Comparison of ENCODE assay signal across 9 cellular contexts in the genomic region with DNA sequence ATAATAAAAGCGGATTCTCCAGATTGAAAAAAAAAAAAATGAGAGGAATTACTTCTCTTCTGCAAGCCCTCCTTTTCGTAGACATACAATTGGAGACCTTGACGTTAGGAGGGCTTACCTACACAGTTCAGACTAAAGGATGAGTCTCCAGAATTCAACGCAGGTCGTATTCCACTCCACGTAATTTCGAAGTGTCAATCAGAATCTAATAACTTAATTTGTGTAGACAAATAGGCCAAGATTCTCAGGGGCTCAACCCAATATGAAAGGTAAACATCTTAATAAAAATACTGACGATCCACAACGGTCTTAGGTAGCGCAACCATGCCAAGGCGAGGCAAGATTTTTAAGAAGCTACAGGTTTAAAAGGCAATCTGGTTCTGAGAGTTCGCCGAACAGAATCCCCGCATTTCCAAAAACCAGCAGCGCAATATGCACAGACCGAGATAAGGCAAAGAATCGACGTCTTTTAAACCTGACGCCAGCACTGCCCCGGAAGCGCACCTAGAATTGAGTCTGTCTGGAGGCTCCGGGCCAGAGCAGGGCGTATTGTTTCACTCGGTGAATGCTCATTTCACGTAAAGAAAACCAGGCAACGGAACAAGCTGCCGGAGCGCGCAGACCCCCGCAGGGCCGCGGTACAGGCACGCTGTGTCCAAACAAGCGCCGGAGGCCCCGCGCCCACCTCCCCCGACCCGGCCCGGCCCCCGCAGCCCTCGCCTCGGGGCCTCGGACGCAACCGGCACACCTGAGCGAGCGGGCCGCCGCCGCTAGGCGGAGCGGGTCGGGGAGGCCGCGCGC. TPM values are rescaled to one million over a fixed set of nuclear protein-coding genes. Genes with fewer than 3 reads are reported as not detected.
A peak's percentile ranks its signal among the peaks of the same experiment; 100 is the strongest.
DNase-seq lines count a peak whose midpoint lies in the region; ATAC-seq, FAIRE-seq and TF ChIP-seq lines count a peak whose summit lies in the region.
"Had no signal": no experiment of that assay in that cellular context is flagged by ENCODE, and none has a peak within 500 bp of the region (broad histone marks: within the 10 kb centered on the region; RNA-seq: fewer than 3 reads in every experiment).

No MANE protein-coding gene starts in this region.

- CTCF ChIA-PET in HepG2 (lab: Yijun Ruan, JAX; ENCODE audit: low intra/inter-chr PET ratio, low total read pairs): interaction anchor here (1.0 kb wide), 1 partner anchor 25 kb away, joined by 5 read pairs; no protein-coding TSS in a partner anchor

- under 1% methylated on average over 20 of the region's 57 CpGs for WGBS in HepG2 (ENCODE audit: low lambda C conversion rate)

- no peak for TF ChIP-seq POLR2A in HepG2 (IDR thresholded peaks at IDR 0.05; ENCODE audit: insufficient read depth in 1 of 2, low read depth in 2 of 2, low read length in 2 of 2)

- TF ChIP-seq RAD21 in HepG2 (CRISPR knock-in tag; IDR thresholded peaks at IDR 0.05): peak; percentile 59; the same call in 1 of the 2 replicates

- TF ChIP-seq EP300 in HepG2 (IDR thresholded peaks at IDR 0.05; ENCODE audit: low read depth in 2 of 2, low read length in 2 of 2) (no peak), HepG2 (CRISPR knock-in tag; IDR thresholded peaks at IDR 0.05; ENCODE audit: borderline replicate concordance) (no peak)

- H3K27ac ChIP-seq in HepG2 (ENCODE audit: extremely low read length, insufficient read depth, low read length): peak overlapping the region; percentile 85

- no peak overlapping the region for H2AFZ ChIP-seq in HepG2 (ENCODE audit: low read length)

- H3K4me3 ChIP-seq in GM06990 (replicated peaks; ENCODE audit: low read depth, low read length) (peak overlapping the region; percentile 94), HepG2 (replicated peaks in 1 of 3; ENCODE audit: insufficient read depth in 1 of 3, low read depth in 2 of 3, low read length in 3 of 3) (peak overlapping the region; percentile 92 to 99 (median 93))

- no peak for FAIRE-seq in HepG2 (lab: Jason Lieb, UNC)
- FAIRE-seq: islet of Langerhans had no signal

- H4K20me1 ChIP-seq in HepG2 (ENCODE audit: insufficient read depth, low read length): no peaks in the 10 kb centered on the region

- peak overlapping the region; percentile 89 for H3K4me2 ChIP-seq in HepG2 (ENCODE audit: low read depth, low read length)

- H3K4me1 ChIP-seq in HepG2 (ENCODE audit: insufficient read depth, low read length): peaks cover 30% of the 10 kb centered on the region

- peak; percentile 37 for ATAC-seq in GM19455 (IDR thresholded peaks at IDR 0.05; ENCODE audit: unreplicated experiment)
- peak; percentile 33 for ATAC-seq in HG03520 (IDR thresholded peaks at IDR 0.05; ENCODE audit: unreplicated experiment)
- ATAC-seq in HepG2: peak; percentile 34

- H3K79me2 ChIP-seq in HepG2 (ENCODE audit: insufficient read depth, low read length): peaks cover 56% of the 10 kb centered on the region

- POLR2A ChIA-PET in HepG2 (lab: Yijun Ruan, JAX): interaction anchor here (0.6 to 6.5 kb wide), 15 partner anchors 10 to 162 kb away, joined by 3 to 142 read pairs (median 6); a partner anchor contains a TSS

- TF ChIP-seq CTCF in GM06990 (IDR thresholded peaks at IDR 0.05; ENCODE audit: insufficient read depth, low read length, poor library complexity, severe bottlenecking): no peak
- no peak for TF ChIP-seq CTCF in HepG2 (CRISPR knock-in tag; IDR thresholded peaks at IDR 0.05)

- DNase-seq in GM06990 (ENCODE audit: extremely low read depth, insufficient read length): no peak
- peak; percentile 60 for DNase-seq in SK-N-DZ (ENCODE audit: low spot score)
- DNase-seq in cerebellar cortex (ENCODE audit: low spot score): peak; percentile 55
- DNase-seq in HepG2 (ENCODE audit: low spot score): peak; percentile 54
- DNase-seq in stimulated activated CD8-positive, alpha-beta memory T cell treated with anti-CD3 and anti-CD28 coated beads, Interleukin-7, amount 100 ng/mL, for 24 hours (ENCODE audit: low read depth): peak; percentile 24
- DNase-seq in GDM1 (lab: John Stamatoyannopoulos, UW): no peak

- H3K9me3 ChIP-seq in HepG2 (ENCODE audit: low read length): no peaks in the 10 kb centered on the region

- H3K36me3 ChIP-seq in GM06990 (ENCODE audit: control insufficient read depth, insufficient read depth, low read length) (no peaks in the 10 kb centered on the region; the same call in 1 of the 2 replicates), HepG2 (replicated peaks in 1 of 2; ENCODE audit: control insufficient read depth in 1 of 2, insufficient read depth in 2 of 2, low read length in 2 of 2) (peaks cover 0 to 1% of the 10 kb centered on the region in 2 experiments; a peak in 1 of 5 replicates)

- H3K9ac ChIP-seq in HepG2 (ENCODE audit: insufficient read depth, low read depth, low read length): peak overlapping the region; percentile 94

- in situ Hi-C loops in HepG2 (cut with HindIII; ENCODE audit: extremely low pct_ligation_motif_present, low pct_unique_long_range_greater_than_20kb): no loop called here

- BruUV-seq in HepG2 (replicated peaks; lab: Mats Ljungman, UMichigan): no TSS peak

- intact Hi-C loops in HepG2 (cut with micrococcal nuclease; ENCODE audit: unreplicated experiment): loop anchor here (1.0 kb wide), 1 partner anchor 25 kb away; no protein-coding TSS in a partner anchor

- no peaks in the 10 kb centered on the region for H3K27me3 ChIP-seq in GM06990 (replicated peaks; ENCODE audit: control insufficient read depth, insufficient read depth, low read length)
- H3K27me3 ChIP-seq in HepG2 (ENCODE audit: control insufficient read depth in 1 of 2, insufficient read depth in 2 of 2, low read length in 2 of 2): peaks cover 0 to 3% of the 10 kb centered on the region in 2 experiments; a peak in 1 of 5 replicates

RNA-seq across cellular contexts. Expression of a gene that starts 0.6 kb away (rescaled TPM):
- polyA plus RNA-seq in SK-N-DZ (2014; cell fraction: cytosol; rRNA removed): 54.8 and 67.5 TPM in 2 replicates
- polyA plus RNA-seq in SK-N-DZ (2014; cell fraction: nucleus; rRNA removed): 92.2 and 143 TPM in 2 replicates
- 42.0 and 56.7 TPM in 2 replicates for total RNA-seq in HepG2 (2016; rRNA removed; fragmentation: Illumina TruSeq; extraction: Trizol)
- total RNA-seq in HepG2 (2016; cell fraction: cytosol; rRNA removed; fragmentation: Illumina TruSeq; extraction: Trizol; ENCODE audit: low read depth): 14.4 and 16.1 TPM in 2 replicates
- total RNA-seq in HepG2 (2016; cell fraction: insoluble cytoplasmic fraction; rRNA removed; fragmentation: Illumina TruSeq; extraction: Trizol): 36.6 and 55.6 TPM in 2 replicates
- total RNA-seq in HepG2 (2016; cell fraction: membrane; rRNA removed; fragmentation: Illumina TruSeq; extraction: Trizol): 45.4 and 47.4 TPM in 2 replicates
- 69.1 and 74.7 TPM in 2 replicates for total RNA-seq in HepG2 (2016; cell fraction: nucleus; rRNA removed; fragmentation: Illumina TruSeq; extraction: Trizol)
- polyA plus RNA-seq in HepG2 (2011; rRNA removed): 83.4 and 91.3 TPM in 2 replicates
- polyA plus RNA-seq in HepG2 (2011; cell fraction: cytosol; rRNA removed): 67.3 and 71.7 TPM in 2 replicates
- polyA plus RNA-seq in HepG2 (2011; cell fraction: nucleus; rRNA removed): 131 and 133 TPM in 2 replicates
- polyA plus RNA-seq in HepG2 (2012): 62.6 and 69.2 TPM in 2 replicates
- polyA plus RNA-seq in HepG2 (2016; cell fraction: cytosol; fragmentation: Illumina TruSeq; extraction: Trizol; ENCODE audit: low read depth): 8.3 TPM in 2 replicates
- polyA plus RNA-seq in HepG2 (2016; cell fraction: insoluble cytoplasmic fraction; fragmentation: Illumina TruSeq; extraction: Trizol; ENCODE audit: low read depth): 38.4 and 45.1 TPM in 2 replicates
- 28.8 and 29.8 TPM in 2 replicates for polyA plus RNA-seq in HepG2 (2016; cell fraction: membrane; fragmentation: Illumina TruSeq; extraction: Trizol; ENCODE audit: low read depth)
- 102 and 104 TPM in 2 replicates for polyA plus RNA-seq in HepG2 (2016; cell fraction: nucleus; fragmentation: Illumina TruSeq; extraction: Trizol; ENCODE audit: insufficient read depth, low read depth)
- polyA minus RNA-seq in HepG2 (2011; rRNA and poly(A)+ RNA removed; ENCODE audit: low replicate concordance): 115 TPM in 2 replicates
- polyA minus RNA-seq in HepG2 (2011; cell fraction: cytosol; rRNA and poly(A)+ RNA removed): 74.7 and 82.8 TPM in 2 replicates
- 177 and 179 TPM in 2 replicates for polyA minus RNA-seq in HepG2 (2011; cell fraction: nucleus; rRNA and poly(A)+ RNA removed)

RNA-seq across cellular contexts. Expression of a gene that starts 28.9 kb away (rescaled TPM):
- polyA plus RNA-seq in SK-N-DZ (2014; cell fraction: cytosol; rRNA removed): 67.1 and 79.0 TPM in 2 replicates
- polyA plus RNA-seq in SK-N-DZ (2014; cell fraction: nucleus; rRNA removed): 38.2 and 46.6 TPM in 2 replicates
- 41.0 and 49.7 TPM in 2 replicates for total RNA-seq in HepG2 (2016; rRNA removed; fragmentation: Illumina TruSeq; extraction: Trizol)
- 7.8 and 9.0 TPM in 2 replicates for total RNA-seq in HepG2 (2016; cell fraction: cytosol; rRNA removed; fragmentation: Illumina TruSeq; extraction: Trizol; ENCODE audit: low read depth)
- 44.0 and 52.4 TPM in 2 replicates for total RNA-seq in HepG2 (2016; cell fraction: insoluble cytoplasmic fraction; rRNA removed; fragmentation: Illumina TruSeq; extraction: Trizol)
- 24.0 and 24.1 TPM in 2 replicates for total RNA-seq in HepG2 (2016; cell fraction: membrane; rRNA removed; fragmentation: Illumina TruSeq; extraction: Trizol)
- total RNA-seq in HepG2 (2016; cell fraction: nucleus; rRNA removed; fragmentation: Illumina TruSeq; extraction: Trizol): 44.3 and 51.5 TPM in 2 replicates
- 38.5 and 49.2 TPM in 2 replicates for polyA plus RNA-seq in HepG2 (2011; rRNA removed)
- 16.7 and 25.9 TPM in 2 replicates for polyA plus RNA-seq in HepG2 (2011; cell fraction: cytosol; rRNA removed)
- polyA plus RNA-seq in HepG2 (2011; cell fraction: nucleus; rRNA removed): 63.7 and 74.4 TPM in 2 replicates
- polyA plus RNA-seq in HepG2 (2012): 37.4 and 44.3 TPM in 2 replicates
- polyA plus RNA-seq in HepG2 (2016; cell fraction: cytosol; fragmentation: Illumina TruSeq; extraction: Trizol; ENCODE audit: low read depth): 4.0 and 5.2 TPM in 2 replicates
- 31.8 and 35.8 TPM in 2 replicates for polyA plus RNA-seq in HepG2 (2016; cell fraction: insoluble cytoplasmic fraction; fragmentation: Illumina TruSeq; extraction: Trizol; ENCODE audit: low read depth)
- 9.4 and 9.5 TPM in 2 replicates for polyA plus RNA-seq in HepG2 (2016; cell fraction: membrane; fragmentation: Illumina TruSeq; extraction: Trizol; ENCODE audit: low read depth)
- 82.3 and 86.1 TPM in 2 replicates for polyA plus RNA-seq in HepG2 (2016; cell fraction: nucleus; fragmentation: Illumina TruSeq; extraction: Trizol; ENCODE audit: insufficient read depth, low read depth)
- polyA minus RNA-seq in HepG2 (2011; rRNA and poly(A)+ RNA removed; ENCODE audit: low replicate concordance): 16.9 and 31.3 TPM in 2 replicates
- 17.4 and 22.4 TPM in 2 replicates for polyA minus RNA-seq in HepG2 (2011; cell fraction: cytosol; rRNA and poly(A)+ RNA removed)
- 37.8 and 49.3 TPM in 2 replicates for polyA minus RNA-seq in HepG2 (2011; cell fraction: nucleus; rRNA and poly(A)+ RNA removed)

RNA-seq across cellular contexts. Expression of a gene that starts 29.0 kb away (rescaled TPM):
- polyA plus RNA-seq in SK-N-DZ (2014; cell fraction: cytosol; rRNA removed): not detected in 2 replicates
- not detected in 2 replicates for polyA plus RNA-seq in SK-N-DZ (2014; cell fraction: nucleus; rRNA removed)
- total RNA-seq in HepG2 (2016; rRNA removed; fragmentation: Illumina TruSeq; extraction: Trizol): 0.04 TPM in 1 of 2 replicates, not detected in the other
- total RNA-seq in HepG2 (2016; cell fraction: cytosol; rRNA removed; fragmentation: Illumina TruSeq; extraction: Trizol; ENCODE audit: low read depth): not detected in 2 replicates
- 0.09 TPM in 1 of 2 replicates, not detected in the other for total RNA-seq in HepG2 (2016; cell fraction: insoluble cytoplasmic fraction; rRNA removed; fragmentation: Illumina TruSeq; extraction: Trizol)
- total RNA-seq in HepG2 (2016; cell fraction: membrane; rRNA removed; fragmentation: Illumina TruSeq; extraction: Trizol): 0.21 and 0.28 TPM in 2 replicates
- 0.22 and 0.25 TPM in 2 replicates for total RNA-seq in HepG2 (2016; cell fraction: nucleus; rRNA removed; fragmentation: Illumina TruSeq; extraction: Trizol)
- 0.07 TPM in 1 of 2 replicates, not detected in the other for polyA plus RNA-seq in HepG2 (2011; rRNA removed)
- not detected in 2 replicates for polyA plus RNA-seq in HepG2 (2011; cell fraction: cytosol; rRNA removed)
- polyA plus RNA-seq in HepG2 (2011; cell fraction: nucleus; rRNA removed): 0.10 and 0.48 TPM in 2 replicates
- 0.09 TPM in 1 of 2 replicates, not detected in the other for polyA plus RNA-seq in HepG2 (2012)
- polyA plus RNA-seq in HepG2 (2016; cell fraction: cytosol; fragmentation: Illumina TruSeq; extraction: Trizol; ENCODE audit: low read depth): not detected in 2 replicates
- polyA plus RNA-seq in HepG2 (2016; cell fraction: insoluble cytoplasmic fraction; fragmentation: Illumina TruSeq; extraction: Trizol; ENCODE audit: low read depth): not detected in 2 replicates
- not detected in 2 replicates for polyA plus RNA-seq in HepG2 (2016; cell fraction: membrane; fragmentation: Illumina TruSeq; extraction: Trizol; ENCODE audit: low read depth)
- 0.35 and 0.44 TPM in 2 replicates for polyA plus RNA-seq in HepG2 (2016; cell fraction: nucleus; fragmentation: Illumina TruSeq; extraction: Trizol; ENCODE audit: insufficient read depth, low read depth)
- polyA minus RNA-seq in HepG2 (2011; rRNA and poly(A)+ RNA removed; ENCODE audit: low replicate concordance): 0.37 TPM in 1 of 2 replicates, not detected in the other
- polyA minus RNA-seq in HepG2 (2011; cell fraction: cytosol; rRNA and poly(A)+ RNA removed): not detected in 2 replicates
- 0.37 TPM in 1 of 2 replicates, not detected in the other for polyA minus RNA-seq in HepG2 (2011; cell fraction: nucleus; rRNA and poly(A)+ RNA removed)

Comparison
In these comparisons a context has a peak if more than half of its experiments do, and no peak if none do; other contexts are left out.
1. DNase-seq: peak in SK-N-DZ (single experiment), cerebellar cortex (single experiment), HepG2 (single experiment) and stimulated activated CD8-positive, alpha-beta memory T cell treated with anti-CD3 and anti-CD28 coated beads, Interleukin-7, amount 100 ng/mL, for 24 hours (single experiment); none in GM06990 (single experiment) and GDM1 (single experiment).
2. Peak in every context shown above with its lines, with median percentiles within 50 percentile points of each other: ATAC-seq.